18 cellular contexts compared by ENCODE assay signal in the genomic region with DNA sequence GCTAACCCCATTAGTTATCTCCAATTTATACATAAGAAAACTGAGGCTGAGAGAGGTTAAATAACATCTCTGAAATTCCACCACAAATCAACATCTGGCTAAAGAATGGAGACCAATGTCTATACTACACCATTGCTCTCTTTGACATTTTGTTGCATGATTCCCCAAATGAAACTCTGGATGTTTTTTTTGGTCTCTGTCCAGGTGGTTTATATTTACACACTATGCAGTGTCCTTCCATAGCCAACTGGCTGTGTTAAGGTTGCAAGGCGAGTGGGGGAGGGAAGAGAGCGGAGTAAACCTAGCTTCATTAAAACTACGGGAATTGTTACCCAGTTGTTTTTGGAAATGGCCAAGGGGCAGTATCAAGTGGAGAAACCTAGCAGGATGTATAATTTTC.
DNase-seq lines count a peak whose midpoint lies in the region; ATAC-seq and TF ChIP-seq lines count a peak whose summit lies in the region.
"Had no signal": no experiment of that assay in that cellular context is flagged by ENCODE, and none has a peak within 500 bp of the region (broad histone marks: within the 10 kb centered on the region; RNA-seq: fewer than 3 reads in every experiment).

No MANE protein-coding gene starts in this region.

- no peak overlapping the region for H3K4me3 Mint-ChIP-seq in MCF 10A (ENCODE audit: unreplicated experiment)
- no peak overlapping the region for H3K4me3 Mint-ChIP-seq in osteocyte (ENCODE audit: unreplicated experiment)

- intact Hi-C loops in MCF 10A (cut with micrococcal nuclease) (no loop called here), breast epithelium (cut with DNase I; ENCODE audit: low total_unique reads) (loop anchor here (5.0 kb wide), 1 partner anchor 818 kb away; no protein-coding TSS in a partner anchor), ascending aorta (cut with DNase I) (no loop called here)

- H3K27ac ChIP-seq in breast epithelium (no peak overlapping the region), ascending aorta (no peak overlapping the region)
- H3K27ac ChIP-seq: KMS-11, PC-9, SK-N-MC had no signal

- no peaks in the 10 kb centered on the region for H3K4me1 ChIP-seq in breast epithelium
- H3K4me1 ChIP-seq in ascending aorta: no peaks in the 10 kb centered on the region

- BruUV-seq in MCF 10A (replicated peaks; lab: Mats Ljungman, UMichigan): no TSS peak

- POLR2A ChIA-PET in MCF 10A (lab: Yijun Ruan, JAX): no interaction called here

- H3K4me3 ChIP-seq in breast epithelium (no peak overlapping the region), ascending aorta (no peak overlapping the region)
- H3K4me3 ChIP-seq: PC-9, SK-N-MC had no signal

- in situ Hi-C loops in T47D (cut with HindIII; ENCODE audit: low pct_unique_long_range_greater_than_20kb, low sequenced_read_pairs): no loop called here

- H3K27me3 ChIP-seq in breast epithelium (no peaks in the 10 kb centered on the region), ascending aorta (no peaks in the 10 kb centered on the region)

- ATAC-seq in GM18517 (IDR thresholded peaks at IDR 0.05; ENCODE audit: unreplicated experiment): no peak
- ATAC-seq: HCT116 had no signal

- TF ChIP-seq POLR2A in breast epithelium (IDR thresholded peaks at IDR 0.05): no peak

- DNase-seq in MCF 10A (ENCODE audit: unreplicated experiment): peak; percentile 70
- DNase-seq in breast epithelium (ENCODE audit: low spot score in 2 of 2): no peak
- peak; percentile 30 to 95 for DNase-seq in T47D (ENCODE audit: low read depth in 1 of 2, low spot score in 1 of 2)
- peak; percentile 21 for DNase-seq in fibroblast of the conjunctiva (ENCODE audit: low read depth)
- no peak for DNase-seq in osteocyte (ENCODE audit: extremely low spot score, unreplicated experiment)
- no peak for DNase-seq in ascending aorta (ENCODE audit: low spot score in 2 of 2)
- no peak for DNase-seq in KG1 (lab: John Stamatoyannopoulos, UW)
- DNase-seq: 8988T, C1 segment of cervical spinal cord, DMS153, NCI-H1105 treated with DMSO at 0.1 percent for 48 hours, NCI-H187 treated with DMSO at 0.1 percent for 48 hours, NCI-H524 treated with DMSO at 0.1 percent for 48 hours, PC-9 had no signal

- H3K36me3 ChIP-seq in breast epithelium (no peaks in the 10 kb centered on the region), ascending aorta (no peaks in the 10 kb centered on the region)

- no peaks in the 10 kb centered on the region for H3K9me3 ChIP-seq in breast epithelium
- H3K9me3 ChIP-seq in ascending aorta: no peaks in the 10 kb centered on the region

- CTCF ChIA-PET in MCF 10A (lab: Yijun Ruan, JAX): interaction anchor here (0.7 kb wide), 1 partner anchor 535 kb away, joined by 6 read pairs; no protein-coding TSS in a partner anchor

- TF ChIP-seq CTCF in MCF 10A (IDR thresholded peaks at IDR 0.05; ENCODE audit: unreplicated experiment): no peak
- TF ChIP-seq CTCF in breast epithelium (IDR thresholded peaks at IDR 0.05): no peak
- TF ChIP-seq CTCF in osteocyte (IDR thresholded peaks at IDR 0.05): no peak
- TF ChIP-seq CTCF in ascending aorta (IDR thresholded peaks at IDR 0.05): no peak

- peaks cover 30% of the 10 kb centered on the region for H3K4me1 Mint-ChIP-seq in MCF 10A (ENCODE audit: insufficient read depth, unreplicated experiment)
- peaks cover 21% of the 10 kb centered on the region for H3K4me1 Mint-ChIP-seq in osteocyte (ENCODE audit: unreplicated experiment)

- H3K27me3 Mint-ChIP-seq in MCF 10A (ENCODE audit: insufficient read depth, unreplicated experiment): no peaks in the 10 kb centered on the region
- H3K27me3 Mint-ChIP-seq in osteocyte (ENCODE audit: unreplicated experiment): no peaks in the 10 kb centered on the region

- H3K9me3 Mint-ChIP-seq in MCF 10A (ENCODE audit: unreplicated experiment) (peaks cover 8% of the 10 kb centered on the region), osteocyte (ENCODE audit: unreplicated experiment) (peaks cover 15% of the 10 kb centered on the region)

- H3K36me3 Mint-ChIP-seq in MCF 10A (ENCODE audit: insufficient read depth, unreplicated experiment): no peaks in the 10 kb centered on the region
- no peaks in the 10 kb centered on the region for H3K36me3 Mint-ChIP-seq in osteocyte (ENCODE audit: unreplicated experiment)

- H3K27ac Mint-ChIP-seq in MCF 10A (ENCODE audit: low read depth, unreplicated experiment) (no peak overlapping the region), osteocyte (ENCODE audit: unreplicated experiment) (no peak overlapping the region)

Comparison
In these comparisons a context has a peak if more than half of its experiments do, and no peak if none do; other contexts are left out.
1. DNase-seq: peak in MCF 10A (single experiment), T47D (2 of 2) and fibroblast of the conjunctiva (single experiment); none in breast epithelium (0 of 2), osteocyte (single experiment), ascending aorta (0 of 2) and KG1 (single experiment).